ENCODE assay signal across 8 cellular contexts in the genomic region with DNA sequence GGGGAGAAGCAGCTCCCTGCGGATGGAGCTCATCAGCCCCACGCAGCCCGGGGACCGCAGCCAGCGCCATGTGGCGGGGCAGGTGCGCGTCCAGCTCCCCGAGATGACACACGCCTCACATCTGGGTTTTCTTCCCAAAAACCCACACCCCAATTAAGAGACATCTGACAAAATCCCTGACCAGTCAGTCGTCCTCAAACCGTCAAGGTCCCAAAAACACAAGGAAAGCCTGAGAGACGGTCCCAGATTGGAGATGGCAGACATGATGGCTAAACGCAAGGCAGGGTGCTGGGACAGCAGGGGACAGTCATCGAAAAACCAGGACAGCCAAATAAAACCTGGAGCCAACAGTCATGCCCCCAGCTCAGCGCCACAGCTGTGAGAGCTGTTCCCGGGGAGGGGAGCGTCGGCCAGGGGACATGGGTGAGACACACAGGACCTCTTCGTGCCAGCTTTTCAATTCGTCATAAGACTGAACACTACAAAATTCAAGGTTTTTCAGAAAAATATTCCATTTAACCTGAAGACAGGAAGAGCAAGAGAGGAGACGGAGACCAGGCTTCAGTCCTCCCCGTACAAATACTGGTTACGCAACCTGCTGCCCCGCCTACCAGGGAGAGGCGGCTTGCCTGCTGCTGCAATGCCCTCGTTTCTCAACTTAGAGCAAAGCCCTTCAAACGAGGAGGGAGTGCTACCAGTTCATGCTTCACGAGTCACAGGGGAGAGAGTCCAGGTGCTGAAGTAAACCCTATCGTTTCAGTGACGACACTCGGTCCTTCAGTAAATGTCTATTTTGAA. TPM values are rescaled to one million over a fixed set of nuclear protein-coding genes. Genes with fewer than 3 reads are reported as not detected.
A peak's percentile ranks its signal among the peaks of the same experiment; 100 is the strongest.
DNase-seq lines count a peak whose midpoint lies in the region; ATAC-seq and TF ChIP-seq lines count a peak whose summit lies in the region.

No MANE protein-coding gene starts in this region.

- H3K4me3 Mint-ChIP-seq in CD14-positive monocyte, result peak overlapping the region in 1 of 2 donors; percentile 69

- peak overlapping the region; percentile 40 to 84 (median 79) for H3K27ac Mint-ChIP-seq in CD14-positive monocyte

- peaks cover 76% of the 10 kb centered on the region for H3K79me2 ChIP-seq in MM.1S (ENCODE audit: low read length)

- no peaks in the 10 kb centered on the region for H3K4me1 ChIP-seq in MM.1S (ENCODE audit: low read length)

- H3K36me3 Mint-ChIP-seq in CD14-positive monocyte, result peaks cover 35 to 60% of the 10 kb centered on the region in 2 donors

- no peak overlapping the region for H3K27ac ChIP-seq in MM.1S (ENCODE audit: low read length)

- H3K9me2 ChIP-seq in MM.1S (replicated peaks; ENCODE audit: insufficient read depth, low read length), result no peaks in the 10 kb centered on the region

- no peak overlapping the region for H3K4me2 ChIP-seq in MM.1S (ENCODE audit: low read depth, low read length)

- no peaks in the 10 kb centered on the region for H3K9me3 ChIP-seq in MM.1S (replicated peaks; ENCODE audit: insufficient read depth, low read length)

- H3K9ac ChIP-seq in MM.1S (ENCODE audit: low read length), result no peak overlapping the region

- TF ChIP-seq CTCF in CD14-positive monocyte (IDR thresholded peaks at IDR 0.05) (no peak), MM.1S (IDR thresholded peaks at IDR 0.05; ENCODE audit: low read length) (no peak)

- no peak for ATAC-seq in HG02981 (IDR thresholded peaks at IDR 0.05; ENCODE audit: unreplicated experiment)
- no peak for ATAC-seq in GM19023 (IDR thresholded peaks at IDR 0.05; ENCODE audit: unreplicated experiment)
- no peak for ATAC-seq in HG02840 (IDR thresholded peaks at IDR 0.05; ENCODE audit: low FRiP score, unreplicated experiment)

- H3K4me1 Mint-ChIP-seq in CD14-positive monocyte, result peaks cover 54% of the 10 kb centered on the region

- no peak overlapping the region for H2AFZ ChIP-seq in MM.1S (ENCODE audit: low read length)

- peak; percentile 78 for DNase-seq in CD14-positive monocyte (ENCODE audit: low spot score)
- DNase-seq in NCI-H345 (lab: John Stamatoyannopoulos, UW), result peak; percentile 81
- DNase-seq in epidermal melanocyte (ENCODE audit: insufficient read length, low spot score), result peak; percentile 76
- DNase-seq in mesenteric fat pad (ENCODE audit: low spot score), result peak; percentile 89
- DNase-seq in MM.1S, result no peak

- H3K4me3 ChIP-seq in MM.1S (ENCODE audit: low read length), result no peak overlapping the region

- no peaks in the 10 kb centered on the region for H3K27me3 Mint-ChIP-seq in CD14-positive monocyte (ENCODE audit: low read depth in 3 of 3)

- no peaks in the 10 kb centered on the region for H3K27me3 ChIP-seq in MM.1S (replicated peaks; ENCODE audit: insufficient read depth, low read length)

- H3F3A ChIP-seq in MM.1S (ENCODE audit: insufficient read depth, low read length), result no peaks in the 10 kb centered on the region

- intact Hi-C loops in CD14-positive monocyte (cut with micrococcal nuclease), result loop anchor here (5.0 to 10.0 kb wide), 2 partner anchors 218 to 276 kb away; partner anchors contain the start of gene DUSP8 (in 1 of the 2)

- no peaks in the 10 kb centered on the region for H3K36me3 ChIP-seq in MM.1S (replicated peaks; ENCODE audit: insufficient read depth, low read length)

- H4K20me1 ChIP-seq in MM.1S (ENCODE audit: insufficient read depth, low read length), result no peaks in the 10 kb centered on the region

- no peaks in the 10 kb centered on the region for H3K9me3 Mint-ChIP-seq in CD14-positive monocyte

RNA-seq across cellular contexts. Expression of gene TOLLIP, which starts 10.5 kb away (rescaled TPM):
- polyA plus RNA-seq in CD14-positive monocyte, result 10 to 100 TPM; 67.9 to 71.7 TPM
- total RNA-seq in mesenteric fat pad, result 63.6 TPM
